17 cellular contexts compared by ENCODE assay signal in the genomic region with DNA sequence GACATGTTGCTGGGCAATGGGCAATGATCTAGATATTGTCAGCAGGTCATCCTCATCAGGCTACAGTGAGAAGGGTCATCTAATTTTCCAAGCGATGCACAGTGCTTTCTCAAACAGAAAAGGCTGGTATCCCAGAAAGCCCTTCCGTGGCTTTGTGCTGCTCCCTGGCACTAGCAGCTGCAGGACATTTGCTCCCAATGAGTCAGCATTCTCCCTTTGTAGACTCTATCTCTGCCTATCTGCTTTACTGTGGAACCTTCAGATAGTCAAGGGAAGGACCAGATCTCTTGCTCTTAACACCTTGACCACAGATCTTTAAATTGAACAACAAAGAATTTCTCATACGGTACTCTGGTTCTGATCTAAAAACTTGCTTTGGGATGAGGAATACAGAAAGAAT.
A peak's percentile ranks its signal among the peaks of the same experiment; 100 is the strongest.
DNase-seq lines count a peak whose midpoint lies in the region; ATAC-seq and TF ChIP-seq lines count a peak whose summit lies in the region.
"Had no signal": no experiment of that assay in that cellular context is flagged by ENCODE, and none has a peak within 500 bp of the region (broad histone marks: within the 10 kb centered on the region; RNA-seq: fewer than 3 reads in every experiment).

No MANE protein-coding gene starts in this region.

- no peaks in the 10 kb centered on the region for H3K36me3 Mint-ChIP-seq in activated naive CD8-positive, alpha-beta T cell treated with anti-CD3 and anti-CD28 coated beads, Interleukin-2, amount 50 U/mL, for 24 hours (ENCODE audit: low read depth)
- H3K36me3 Mint-ChIP-seq: mesothelial cell of epicardium, T-cell had no signal

- no peak overlapping the region for H3K9ac ChIP-seq in fibroblast of lung (ENCODE audit: insufficient read depth, low read length)
- H3K9ac ChIP-seq: KMS-11 had no signal

- CTCF ChIA-PET in PC-9 (lab: Charles Lee) = interaction anchor here (0.7 kb wide), 1 partner anchor 182 kb away, joined by 3 read pairs; no protein-coding TSS in a partner anchor

- H3K4me3 ChIP-seq in PC-9 (no peak overlapping the region), fibroblast of lung (replicated peaks in 1 of 4; ENCODE audit: control extremely low read depth in 1 of 4, insufficient read depth in 1 of 4, low read depth in 3 of 4, low read length in 4 of 4) (no peak overlapping the region), HAP-1 (no peak overlapping the region)
- H3K4me3 ChIP-seq: psoas muscle had no signal

- DNase-seq in DMS53 treated with DMSO at 0.1 percent for 48 hours (lab: John Stamatoyannopoulos, UW; ENCODE audit: unreplicated experiment) (peak; percentile 28), PC-9 (no peak), fibroblast of lung (ENCODE audit: low read depth in 2 of 2) (peak; percentile 11 to 59), myocyte (ENCODE audit: low read depth) (peak; percentile 88), NCI-H1092 (lab: John Stamatoyannopoulos, UW) (no peak), HAP-1 (ENCODE audit: low spot score in 2 of 2) (no peak)
- DNase-seq in activated naive CD8-positive, alpha-beta T cell treated with anti-CD3 and anti-CD28 coated beads, Interleukin-2, amount 50 U/mL, for 24 hours = no peak
- DNase-seq: activated T-cell treated with anti-CD3 and anti-CD28 coated beads, Interleukin-2, amount 50 U/mL, for 1 hour; aorta; NCI-H1930; NK-92 treated with Interleukin-12 subunit alpha and Interleukin-12 subunit beta, amount 100 ng/mL, for 24 hours; psoas muscle; stimulated activated CD4-positive, alpha-beta T cell treated with anti-CD3 and anti-CD28 coated beads, Interleukin-2, amount 100 ng/mL, for 24 hours; T-cell had no signal

- BruUV-seq in PC-9 (replicated peaks; lab: Mats Ljungman, UMichigan) = no TSS peak

- no peaks in the 10 kb centered on the region for H3K27me3 Mint-ChIP-seq in activated naive CD8-positive, alpha-beta T cell treated with anti-CD3 and anti-CD28 coated beads, Interleukin-2, amount 50 U/mL, for 24 hours
- H3K27me3 Mint-ChIP-seq: T-cell had no signal

- no peaks in the 10 kb centered on the region for H3K9me3 Mint-ChIP-seq in activated naive CD8-positive, alpha-beta T cell treated with anti-CD3 and anti-CD28 coated beads, Interleukin-2, amount 50 U/mL, for 24 hours
- H3K9me3 Mint-ChIP-seq: mesothelial cell of epicardium had no signal

- H3F3A ChIP-seq in PC-9 (ENCODE audit: insufficient read depth, low read depth) = no peaks in the 10 kb centered on the region

- H3K9me3 ChIP-seq in PC-9 (ENCODE audit: insufficient read depth, low read depth) (no peaks in the 10 kb centered on the region), fibroblast of lung (ENCODE audit: control insufficient read depth, insufficient read depth, low read depth, low read length) (no peaks in the 10 kb centered on the region), HAP-1 (no peaks in the 10 kb centered on the region)
- H3K9me3 ChIP-seq: psoas muscle had no signal

- no peaks in the 10 kb centered on the region for H3K4me1 Mint-ChIP-seq in activated naive CD8-positive, alpha-beta T cell treated with anti-CD3 and anti-CD28 coated beads, Interleukin-2, amount 50 U/mL, for 24 hours
- H3K4me1 Mint-ChIP-seq: T-cell had no signal

- intact Hi-C loops in PC-9 (cut with micrococcal nuclease; ENCODE audit: unreplicated experiment) = no loop called here

- POLR2A ChIA-PET in PC-9 (lab: Charles Lee; ENCODE audit: unreplicated experiment) = no interaction called here

- in situ Hi-C loops in HAP-1 (cut with MboI; ENCODE audit: low sequenced_read_pairs) = no loop called here

- H3K9me2 ChIP-seq in PC-9 (ENCODE audit: insufficient read depth) = no peaks in the 10 kb centered on the region

- no peak overlapping the region for H3K27ac Mint-ChIP-seq in activated naive CD8-positive, alpha-beta T cell treated with anti-CD3 and anti-CD28 coated beads, Interleukin-2, amount 50 U/mL, for 24 hours
- H3K27ac Mint-ChIP-seq: mesothelial cell of epicardium, T-cell had no signal

- ATAC-seq in GM18520 (IDR thresholded peaks at IDR 0.05; ENCODE audit: unreplicated experiment) = no peak
- no peak for ATAC-seq in activated naive CD8-positive, alpha-beta T cell treated with anti-CD3 and anti-CD28 coated beads, Interleukin-2, amount 50 U/mL, for 24 hours
- ATAC-seq: psoas muscle, T-cell had no signal

- TF ChIP-seq CTCF in PC-9 (conservative IDR thresholded peaks at IDR 0.05) (no peak), fibroblast of lung (conservative IDR thresholded peaks at IDR 0.05 in 1 of 2, IDR thresholded peaks at IDR 0.05 in 1 of 2; ENCODE audit: low read depth in 1 of 2, low read length in 2 of 2) (no peak)

- no peaks in the 10 kb centered on the region for H4K20me1 ChIP-seq in PC-9 (ENCODE audit: insufficient read depth)
- H4K20me1 ChIP-seq in fibroblast of lung (ENCODE audit: control insufficient read depth, extremely low read depth, insufficient read depth, low read length) = no peaks in the 10 kb centered on the region

- H3K4me3 Mint-ChIP-seq in activated naive CD8-positive, alpha-beta T cell treated with anti-CD3 and anti-CD28 coated beads, Interleukin-2, amount 50 U/mL, for 24 hours = no peak overlapping the region
- H3K4me3 Mint-ChIP-seq: mesothelial cell of epicardium, T-cell had no signal

- H3K4me1 ChIP-seq in PC-9 (replicated peaks; ENCODE audit: insufficient read depth) (no peaks in the 10 kb centered on the region), fibroblast of lung (ENCODE audit: control insufficient read depth, extremely low read depth, insufficient read depth, low read length) (no peaks in the 10 kb centered on the region), HAP-1 (peaks cover 32% of the 10 kb centered on the region)
- H3K4me1 ChIP-seq: psoas muscle had no signal

- H2AFZ ChIP-seq in PC-9 = peak overlapping the region; percentile 48; the same call in 1 of the 2 replicates
- no peak overlapping the region for H2AFZ ChIP-seq in fibroblast of lung (ENCODE audit: low read length)

- H3K4me2 ChIP-seq in PC-9 (no peak overlapping the region), fibroblast of lung (ENCODE audit: extremely low read depth, insufficient read depth, low read length) (no peak overlapping the region)
- H3K4me2 ChIP-seq: KMS-11 had no signal

- H3K79me2 ChIP-seq in PC-9 (ENCODE audit: low read depth) (no peaks in the 10 kb centered on the region), fibroblast of lung (ENCODE audit: control insufficient read depth, insufficient read depth, low read length) (no peaks in the 10 kb centered on the region)

- no peaks in the 10 kb centered on the region for H3K27me3 ChIP-seq in PC-9 (ENCODE audit: insufficient read depth, low read depth)
- H3K27me3 ChIP-seq in fibroblast of lung (ENCODE audit: control insufficient read depth, insufficient read depth, low read length) = no peaks in the 10 kb centered on the region
- no peaks in the 10 kb centered on the region for H3K27me3 ChIP-seq in HAP-1 (ENCODE audit: low read depth)

- no peaks in the 10 kb centered on the region for H3K36me3 ChIP-seq in PC-9 (ENCODE audit: low read depth)
- no peaks in the 10 kb centered on the region for H3K36me3 ChIP-seq in fibroblast of lung (ENCODE audit: control insufficient read depth, insufficient read depth, low read length)
- no peaks in the 10 kb centered on the region for H3K36me3 ChIP-seq in HAP-1 (replicated peaks)

- H3K27ac ChIP-seq in PC-9 (no peak overlapping the region), fibroblast of lung (ENCODE audit: insufficient read depth, low read length) (no peak overlapping the region)
- H3K27ac ChIP-seq: KMS-11, psoas muscle had no signal

Comparison
In these comparisons a context has a peak if more than half of its experiments do, and no peak if none do; other contexts are left out.
1. DNase-seq: peak in DMS53 treated with DMSO at 0.1 percent for 48 hours (single experiment), fibroblast of lung (2 of 2) and myocyte (single experiment); none in PC-9 (0 of 2), NCI-H1092 (single experiment), activated naive CD8-positive, alpha-beta T cell treated with anti-CD3 and anti-CD28 coated beads, Interleukin-2, amount 50 U/mL, for 24 hours (single experiment) and HAP-1 (0 of 2).